Comparison of ENCODE assay signal across 1 cellular context in genomic region chr6:33590531-33591198, GRCh38.
TF ChIP-seq lines count a peak whose summit lies in the region.

No MANE protein-coding gene starts in this region.

TF ChIP-seq in WTC11, 78 proteins besides CTCF, POLR2A, EP300 and RAD21 (continued from another document):
- TF ChIP-seq ARID4B (CRISPR knock-in tag; IDR thresholded peaks at IDR 0.05; ENCODE audit: borderline replicate concordance) (no peak), ZBTB43 (CRISPR knock-in tag; IDR thresholded peaks at IDR 0.05) (no peak), GTF2I (CRISPR knock-in tag; conservative IDR thresholded peaks at IDR 0.05) (no peak)
- TF ChIP-seq, protein P1, sequence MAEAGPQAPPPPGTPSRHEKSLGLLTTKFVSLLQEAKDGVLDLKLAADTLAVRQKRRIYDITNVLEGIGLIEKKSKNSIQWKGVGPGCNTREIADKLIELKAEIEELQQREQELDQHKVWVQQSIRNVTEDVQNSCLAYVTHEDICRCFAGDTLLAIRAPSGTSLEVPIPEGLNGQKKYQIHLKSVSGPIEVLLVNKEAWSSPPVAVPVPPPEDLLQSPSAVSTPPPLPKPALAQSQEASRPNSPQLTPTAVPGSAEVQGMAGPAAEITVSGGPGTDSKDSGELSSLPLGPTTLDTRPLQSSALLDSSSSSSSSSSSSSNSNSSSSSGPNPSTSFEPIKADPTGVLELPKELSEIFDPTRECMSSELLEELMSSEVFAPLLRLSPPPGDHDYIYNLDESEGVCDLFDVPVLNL (CRISPR knock-in tag; IDR thresholded peaks at IDR 0.05; ENCODE audit: borderline replicate concordance, low read depth) = no peak
- TF ChIP-seq, protein P2, sequence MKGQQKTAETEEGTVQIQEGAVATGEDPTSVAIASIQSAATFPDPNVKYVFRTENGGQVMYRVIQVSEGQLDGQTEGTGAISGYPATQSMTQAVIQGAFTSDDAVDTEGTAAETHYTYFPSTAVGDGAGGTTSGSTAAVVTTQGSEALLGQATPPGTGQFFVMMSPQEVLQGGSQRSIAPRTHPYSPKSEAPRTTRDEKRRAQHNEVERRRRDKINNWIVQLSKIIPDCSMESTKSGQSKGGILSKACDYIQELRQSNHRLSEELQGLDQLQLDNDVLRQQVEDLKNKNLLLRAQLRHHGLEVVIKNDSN (CRISPR knock-in tag; IDR thresholded peaks at IDR 0.05) = no peak
